In genomic region chr15:100710744-100711478, GRCh38 we compare ENCODE assay signal across 20 cellular contexts.
"Had no signal": no experiment of that assay in that cellular context is flagged by ENCODE, and none has a peak within 500 bp of the region (broad histone marks: within the 10 kb centered on the region; RNA-seq: fewer than 3 reads in every experiment).

No MANE protein-coding gene starts in this region.

- H3K27ac Mint-ChIP-seq: activated CD8-positive, alpha-beta T cell treated with anti-CD3 and anti-CD28 coated beads for 36 hours; activated naive CD4-positive, alpha-beta T cell treated with anti-CD3 and anti-CD28 coated beads, Interleukin-2, amount 10 ng/mL, durations not matched to agents 7 days and 5 days; activated naive CD8-positive, alpha-beta T cell treated with anti-CD3 and anti-CD28 coated beads, Interleukin-2, amount 50 U/mL, for 24 hours; naive thymus-derived CD8-positive, alpha-beta T cell; stimulated activated memory B cell treated with anti-CD40 and anti-IgM and Interleukin-4, amounts not matched to agents 10 μg/mL and 1 μg/mL and 100 μg/mL, for 72 hours had no signal

- H3K27me3 Mint-ChIP-seq: activated naive CD8-positive, alpha-beta T cell treated with anti-CD3 and anti-CD28 coated beads, Interleukin-2, amount 50 U/mL, for 24 hours had no signal

- FAIRE-seq: endometrium had no signal

- H3K4me1 Mint-ChIP-seq: activated naive CD4-positive, alpha-beta T cell treated with anti-CD3 and anti-CD28 coated beads, Interleukin-2, amount 10 ng/mL, durations not matched to agents 7 days and 5 days; activated naive CD8-positive, alpha-beta T cell treated with anti-CD3 and anti-CD28 coated beads, Interleukin-2, amount 50 U/mL, for 24 hours; stimulated activated memory B cell treated with anti-CD40 and anti-IgM and Interleukin-4, amounts not matched to agents 10 μg/mL and 1 μg/mL and 100 μg/mL, for 72 hours had no signal

- H3K36me3 ChIP-seq: brain microvascular endothelial cell, gastrocnemius medialis, ovary, right lobe of liver, thoracic aorta had no signal

- H3K27ac ChIP-seq: brain microvascular endothelial cell, gastrocnemius medialis, ovary, psoas muscle, right lobe of liver, thoracic aorta had no signal

- H3K36me3 Mint-ChIP-seq: activated naive CD4-positive, alpha-beta T cell treated with anti-CD3 and anti-CD28 coated beads, Interleukin-2, amount 10 ng/mL, durations not matched to agents 7 days and 5 days had no signal

- H3K4me2 ChIP-seq: smooth muscle cell had no signal

- ATAC-seq: activated CD8-positive, alpha-beta T cell treated with anti-CD3 and anti-CD28 coated beads for 36 hours; activated T-cell treated with anti-CD3 and anti-CD28 coated beads, Interleukin-2, amount 50 U/mL, for 4 hours; gastrocnemius medialis; naive thymus-derived CD8-positive, alpha-beta T cell had no signal

- DNase-seq: activated CD4-positive, alpha-beta T cell treated with anti-CD3 and anti-CD28 coated beads for 48 hours; activated CD4-positive, CD25-positive, alpha-beta regulatory T cell; activated CD8-positive, alpha-beta memory T cell treated with anti-CD3 and anti-CD28 coated beads, Interleukin-2, amount 50 U/mL, for 4 hours; activated CD8-positive, alpha-beta T cell treated with anti-CD3 and anti-CD28 coated beads for 36 hours; activated naive CD4-positive, alpha-beta T cell treated with anti-CD3 and anti-CD28 coated beads, Interleukin-2, amount 10 ng/mL, durations not matched to agents 7 days and 5 days; activated naive CD8-positive, alpha-beta T cell treated with anti-CD3 and anti-CD28 coated beads, Interleukin-2, amount 50 U/mL, for 24 hours; activated T-cell treated with anti-CD3 and anti-CD28 coated beads, Interleukin-2, amount 50 U/mL, for 4 hours; brain microvascular endothelial cell; cortex of kidney; gastrocnemius medialis; mesendoderm; naive thymus-derived CD8-positive, alpha-beta T cell; psoas muscle; right lobe of liver; stimulated activated CD4-positive, alpha-beta T cell treated with anti-CD3 and anti-CD28 coated beads, Interleukin-4, amount 100 ng/mL, for 4 hours had no signal

- H3K9me3 ChIP-seq: gastrocnemius medialis, ovary, psoas muscle, right lobe of liver, thoracic aorta had no signal

- H3K27me3 ChIP-seq: brain microvascular endothelial cell, gastrocnemius medialis, ovary had no signal

- H3K4me3 ChIP-seq: gastrocnemius medialis, ovary, psoas muscle, right lobe of liver, smooth muscle cell, thoracic aorta had no signal

- H3K4me3 Mint-ChIP-seq: activated CD8-positive, alpha-beta T cell treated with anti-CD3 and anti-CD28 coated beads for 36 hours; activated naive CD4-positive, alpha-beta T cell treated with anti-CD3 and anti-CD28 coated beads, Interleukin-2, amount 10 ng/mL, durations not matched to agents 7 days and 5 days; activated naive CD8-positive, alpha-beta T cell treated with anti-CD3 and anti-CD28 coated beads, Interleukin-2, amount 50 U/mL, for 24 hours; activated T-cell treated with anti-CD3 and anti-CD28 coated beads, Interleukin-2, amount 50 U/mL, for 4 hours; naive thymus-derived CD8-positive, alpha-beta T cell; stimulated activated memory B cell treated with anti-CD40 and anti-IgM and Interleukin-4, amounts not matched to agents 10 μg/mL and 1 μg/mL and 100 μg/mL, for 72 hours had no signal
